8 cellular contexts compared by ENCODE assay signal in the genomic region with DNA sequence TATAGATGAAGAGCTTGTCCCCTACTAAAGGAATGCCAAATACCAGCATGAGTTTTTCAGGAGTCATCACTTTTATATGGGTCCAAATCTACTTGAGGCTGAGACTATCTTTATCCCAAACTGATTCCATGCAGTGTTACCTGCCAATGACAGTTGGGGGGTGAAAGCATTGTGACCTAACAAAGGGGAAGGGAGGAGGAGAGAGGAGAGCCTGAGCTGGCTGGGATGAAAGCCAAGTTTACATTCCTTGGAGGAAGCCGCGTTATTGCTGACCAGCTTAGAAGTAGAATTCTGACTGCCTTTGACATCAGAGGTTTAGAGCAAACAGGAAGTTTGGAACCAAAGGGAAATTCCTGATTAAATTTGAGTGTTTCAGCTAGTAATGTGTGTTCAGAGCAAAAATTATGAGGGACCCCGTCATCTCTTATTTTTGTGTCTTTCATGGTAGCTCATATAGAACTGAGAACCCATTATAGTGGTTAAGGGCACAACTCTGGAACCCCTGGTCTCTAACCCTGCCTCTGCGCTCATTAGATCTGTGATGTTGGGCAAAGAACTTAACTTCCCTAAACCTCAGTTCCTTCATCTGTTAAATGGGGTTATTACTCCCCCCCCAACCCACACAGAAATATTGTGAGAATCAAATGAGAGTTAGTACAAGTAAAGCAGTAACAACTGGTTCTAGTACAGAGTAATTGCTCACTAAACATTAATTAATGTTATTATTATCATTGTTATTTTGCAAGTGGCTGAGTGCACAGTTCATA.
A peak's percentile ranks its signal among the peaks of the same experiment; 100 is the strongest.
DNase-seq lines count a peak whose midpoint lies in the region; ATAC-seq, FAIRE-seq and TF ChIP-seq lines count a peak whose summit lies in the region.

No MANE protein-coding gene starts in this region.

- H3K27ac Mint-ChIP-seq in activated CD8-positive, alpha-beta T cell treated with anti-CD3 and anti-CD28 coated beads for 36 hours = peak overlapping the region; percentile 14
- no peak overlapping the region for H3K27ac Mint-ChIP-seq in activated CD8-positive, alpha-beta T cell treated with anti-CD3 and anti-CD28 coated beads, Interleukin-2, amount 10 ng/mL, durations not matched to agents 7 days and 5 days

- POLR2A ChIA-PET in activated CD8-positive, alpha-beta T cell treated with anti-CD3 and anti-CD28 coated beads for 36 hours (lab: Charles Lee) = interaction anchor here (1.1 kb wide), 1 partner anchor 22 kb away, joined by 5 read pairs; no protein-coding TSS in a partner anchor
- POLR2A ChIA-PET in activated CD8-positive, alpha-beta T cell treated with anti-CD3 and anti-CD28 coated beads, Interleukin-2, amount 10 ng/mL, durations not matched to agents 7 days and 5 days (lab: Charles Lee) = no interaction called here

- H3K4me3 Mint-ChIP-seq in activated CD8-positive, alpha-beta T cell treated with anti-CD3 and anti-CD28 coated beads for 36 hours = no peak overlapping the region
- H3K4me3 Mint-ChIP-seq in activated CD8-positive, alpha-beta T cell treated with anti-CD3 and anti-CD28 coated beads, Interleukin-2, amount 10 ng/mL, durations not matched to agents 7 days and 5 days = no peak overlapping the region

- intact Hi-C loops in activated CD8-positive, alpha-beta T cell treated with anti-CD3 and anti-CD28 coated beads for 36 hours (cut with micrococcal nuclease) = no loop called here

- H3K4me1 Mint-ChIP-seq in activated CD8-positive, alpha-beta T cell treated with anti-CD3 and anti-CD28 coated beads for 36 hours (ENCODE audit: low read depth) = peaks cover 9% of the 10 kb centered on the region
- H3K4me1 Mint-ChIP-seq in activated CD8-positive, alpha-beta T cell treated with anti-CD3 and anti-CD28 coated beads, Interleukin-2, amount 10 ng/mL, durations not matched to agents 7 days and 5 days (ENCODE audit: low read depth) = peaks cover 18% of the 10 kb centered on the region

- CTCF ChIA-PET in activated CD8-positive, alpha-beta T cell treated with anti-CD3 and anti-CD28 coated beads for 36 hours (lab: Charles Lee) = interaction anchor here (1.1 kb wide), 1 partner anchor 277 kb away, joined by 3 read pairs; no protein-coding TSS in a partner anchor
- CTCF ChIA-PET in activated CD8-positive, alpha-beta T cell treated with anti-CD3 and anti-CD28 coated beads, Interleukin-2, amount 10 ng/mL, durations not matched to agents 7 days and 5 days (lab: Charles Lee) = interaction anchor here (1.3 to 1.9 kb wide), 3 partner anchors 20 to 268 kb away, joined by 4 to 10 read pairs (median 5); no protein-coding TSS in a partner anchor

- H3K4me3 ChIP-seq in cardiac fibroblast (replicated peaks in 1 of 2; ENCODE audit: low read depth in 2 of 2, low read length in 2 of 2) = no peak overlapping the region

- DNase-seq in activated CD8-positive, alpha-beta T cell treated with anti-CD3 and anti-CD28 coated beads for 36 hours = no peak
- DNase-seq in activated CD8-positive, alpha-beta T cell treated with anti-CD3 and anti-CD28 coated beads, Interleukin-2, amount 10 ng/mL, durations not matched to agents 7 days and 5 days = no peak
- DNase-seq in cardiac fibroblast (ENCODE audit: low read depth in 2 of 2) (peak; percentile 99), left lobe of liver (ENCODE audit: low spot score) (no peak), urothelium cell line (ENCODE audit: low spot score) (peak; percentile 91), OCI-M2 (lab: John Stamatoyannopoulos, UW; ENCODE audit: unreplicated experiment) (no peak)
- DNase-seq in activated CD4-positive, CD25-positive, alpha-beta regulatory T cell (lab: John Stamatoyannopoulos, UW) = no peak

- no peak for TF ChIP-seq CTCF in activated CD8-positive, alpha-beta T cell treated with anti-CD3 and anti-CD28 coated beads for 36 hours (IDR thresholded peaks at IDR 0.05)
- TF ChIP-seq CTCF in cardiac fibroblast (IDR thresholded peaks at IDR 0.05; ENCODE audit: low read depth, low read length) = no peak

- no peak for ATAC-seq in activated CD8-positive, alpha-beta T cell treated with anti-CD3 and anti-CD28 coated beads for 36 hours
- no peak for ATAC-seq in activated CD8-positive, alpha-beta T cell treated with anti-CD3 and anti-CD28 coated beads, Interleukin-2, amount 10 ng/mL, durations not matched to agents 7 days and 5 days
- ATAC-seq in left lobe of liver = peak; percentile 79
- no peak for ATAC-seq in HG02588 (IDR thresholded peaks at IDR 0.05; ENCODE audit: unreplicated experiment)

- H3K9me3 Mint-ChIP-seq in activated CD8-positive, alpha-beta T cell treated with anti-CD3 and anti-CD28 coated beads for 36 hours = no peaks in the 10 kb centered on the region
- H3K9me3 Mint-ChIP-seq in activated CD8-positive, alpha-beta T cell treated with anti-CD3 and anti-CD28 coated beads, Interleukin-2, amount 10 ng/mL, durations not matched to agents 7 days and 5 days (ENCODE audit: insufficient read depth) = peaks cover 5% of the 10 kb centered on the region

- peaks cover 3% of the 10 kb centered on the region for H3K36me3 Mint-ChIP-seq in activated CD8-positive, alpha-beta T cell treated with anti-CD3 and anti-CD28 coated beads for 36 hours (ENCODE audit: low read depth)
- H3K36me3 Mint-ChIP-seq in activated CD8-positive, alpha-beta T cell treated with anti-CD3 and anti-CD28 coated beads, Interleukin-2, amount 10 ng/mL, durations not matched to agents 7 days and 5 days (ENCODE audit: low read depth) = peaks cover 9% of the 10 kb centered on the region

- peak; percentile 40 for FAIRE-seq in urothelium cell line (lab: Jason Lieb, UNC)

- no peaks in the 10 kb centered on the region for H3K27me3 Mint-ChIP-seq in activated CD8-positive, alpha-beta T cell treated with anti-CD3 and anti-CD28 coated beads for 36 hours
- no peaks in the 10 kb centered on the region for H3K27me3 Mint-ChIP-seq in activated CD8-positive, alpha-beta T cell treated with anti-CD3 and anti-CD28 coated beads, Interleukin-2, amount 10 ng/mL, durations not matched to agents 7 days and 5 days (ENCODE audit: low read depth)

Comparison
In these comparisons a context has a peak if more than half of its experiments do, and no peak if none do; other contexts are left out.
1. DNase-seq: peak in cardiac fibroblast (2 of 2) and urothelium cell line (single experiment); none in activated CD8-positive, alpha-beta T cell treated with anti-CD3 and anti-CD28 coated beads for 36 hours (single experiment), activated CD8-positive, alpha-beta T cell treated with anti-CD3 and anti-CD28 coated beads, Interleukin-2, amount 10 ng/mL, durations not matched to agents 7 days and 5 days (single experiment), left lobe of liver (single experiment), OCI-M2 (single experiment) and activated CD4-positive, CD25-positive, alpha-beta regulatory T cell (0 of 4).